Comparison of ENCODE assay signal across 8 cellular contexts in the genomic region with DNA sequence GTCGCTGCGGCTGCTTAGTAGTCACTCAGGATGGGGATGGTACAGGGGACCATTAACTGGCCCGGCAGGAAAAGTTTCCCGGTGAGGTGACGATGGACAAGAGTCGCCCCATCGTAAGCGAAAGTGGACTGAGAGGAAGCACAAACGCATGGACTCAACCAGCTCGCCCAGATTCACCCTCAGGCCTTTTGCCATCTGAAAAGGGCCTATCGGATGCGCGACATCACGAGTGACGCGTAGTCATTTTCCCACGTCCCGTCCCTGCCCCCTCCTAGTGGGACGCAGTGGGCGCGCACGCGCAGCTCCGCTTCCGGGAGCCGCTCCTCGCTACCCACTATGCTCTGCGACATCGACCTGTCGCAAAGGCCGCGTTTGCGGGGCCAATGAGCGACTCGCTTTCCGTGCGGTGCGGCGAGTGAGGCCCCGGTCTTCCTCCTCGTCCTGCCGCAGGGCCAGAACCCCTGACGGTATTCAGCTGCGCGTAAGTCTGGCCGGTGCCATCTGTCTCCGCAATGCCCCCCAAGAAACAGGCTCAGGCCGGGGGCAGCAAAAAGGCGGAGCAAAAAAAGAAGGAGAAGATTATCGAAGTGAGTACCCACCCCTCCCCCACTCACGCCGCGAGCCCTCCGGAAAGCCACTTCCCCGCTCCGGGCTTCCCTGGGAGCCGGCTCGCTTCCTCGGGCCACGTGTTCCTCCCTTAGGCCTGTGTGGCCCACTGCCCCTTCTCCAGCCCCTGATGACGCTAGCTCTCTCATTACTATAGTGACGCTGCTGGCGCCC. TPM values are rescaled to one million over a fixed set of nuclear protein-coding genes. Genes with fewer than 3 reads are reported as not detected.
DNase-seq lines count a peak whose midpoint lies in the region; ATAC-seq and TF ChIP-seq lines count a peak whose summit lies in the region.

TSS of gene ZC3H15 (plus strand) at position 390 of the 780 bp plus-strand sequence. CDS start at position 513, 123 bp downstream.

- H3K27me3 ChIP-seq in H7 (ENCODE audit: control insufficient read depth, insufficient read depth, low read length): no peaks in the 10 kb centered on the region

- peaks cover 5% of the 10 kb centered on the region for H3K36me3 Mint-ChIP-seq in nephron progenitor cell (ENCODE audit: low read depth)

- DNase-seq in ELR (ENCODE audit: low read depth) (peak; percentile 99), H7 (peak; percentile 91), M059J (ENCODE audit: low read depth) (peak; percentile 97), SIG-M5 (lab: John Stamatoyannopoulos, UW) (peak; percentile 77), activated gamma-delta T cell (lab: John Stamatoyannopoulos, UW) (peak; percentile 96), fibroblast of the aortic adventitia (ENCODE audit: low read depth) (peak; percentile 98), nephron progenitor cell (peak; percentile 92)
- peak; percentile 93 to 96 for DNase-seq in stimulated activated naive CD8-positive, alpha-beta T cell treated with anti-CD3 and anti-CD28 coated beads, Interleukin-15, amount 100 ng/mL, for 72 hours

- H3K36me3 ChIP-seq in H7 (replicated peaks; ENCODE audit: control insufficient read depth, insufficient read depth, low read length): no peaks in the 10 kb centered on the region

- no peaks in the 10 kb centered on the region for H3K27me3 Mint-ChIP-seq in nephron progenitor cell (ENCODE audit: low read depth, poor library complexity)
- H3K27me3 Mint-ChIP-seq in stimulated activated naive CD8-positive, alpha-beta T cell treated with anti-CD3 and anti-CD28 coated beads, Interleukin-15, amount 100 ng/mL, for 72 hours: no peaks in the 10 kb centered on the region

- ATAC-seq in stimulated activated naive CD8-positive, alpha-beta T cell treated with anti-CD3 and anti-CD28 coated beads, Interleukin-15, amount 100 ng/mL, for 72 hours: peak; percentile 94

- H3K9me3 Mint-ChIP-seq in nephron progenitor cell: no peaks in the 10 kb centered on the region
- no peaks in the 10 kb centered on the region for H3K9me3 Mint-ChIP-seq in stimulated activated naive CD8-positive, alpha-beta T cell treated with anti-CD3 and anti-CD28 coated beads, Interleukin-15, amount 100 ng/mL, for 72 hours

- TF ChIP-seq CTCF in fibroblast of the aortic adventitia (IDR thresholded peaks at IDR 0.05; ENCODE audit: insufficient read depth, low read length) (no peak), nephron progenitor cell (IDR thresholded peaks at IDR 0.05) (no peak)

- peaks cover 57% of the 10 kb centered on the region for H3K4me1 Mint-ChIP-seq in nephron progenitor cell
- H3K4me1 Mint-ChIP-seq in stimulated activated naive CD8-positive, alpha-beta T cell treated with anti-CD3 and anti-CD28 coated beads, Interleukin-15, amount 100 ng/mL, for 72 hours: peaks cover 57% of the 10 kb centered on the region

- H3K4me3 Mint-ChIP-seq in nephron progenitor cell: peak within 1 kb of the TSS; percentile 98
- H3K4me3 Mint-ChIP-seq in stimulated activated naive CD8-positive, alpha-beta T cell treated with anti-CD3 and anti-CD28 coated beads, Interleukin-15, amount 100 ng/mL, for 72 hours: peak within 1 kb of the TSS; percentile 93 to 95

- H3K4me3 ChIP-seq in H7 (ENCODE audit: insufficient read depth, low read depth, low read length) (peak within 1 kb of the TSS; percentile 92), fibroblast of the aortic adventitia (ENCODE audit: low read depth, low read length) (peak within 1 kb of the TSS; percentile 88)

- peak within 1 kb of the TSS; percentile 100 for H3K27ac Mint-ChIP-seq in nephron progenitor cell
- H3K27ac Mint-ChIP-seq in stimulated activated naive CD8-positive, alpha-beta T cell treated with anti-CD3 and anti-CD28 coated beads, Interleukin-15, amount 100 ng/mL, for 72 hours: peak within 1 kb of the TSS; percentile 98 to 100

RNA-seq across cellular contexts. Expression of gene ZC3H15, which starts in this region (rescaled TPM):
- 52.2 and 56.5 TPM in 2 replicates for total RNA-seq in H7 (2014; rRNA removed; shearing (Covaris generic))
- total RNA-seq in M059J (2014; rRNA removed; shearing (Covaris generic)): 60.2 and 69.7 TPM in 2 replicates
- total RNA-seq in fibroblast of the aortic adventitia (ENCODE audit: low replicate concordance): 73.0 and 117 TPM in 2 replicates

Comparison
In these comparisons a context has a peak if more than half of its experiments do, and no peak if none do; other contexts are left out.
1. Peak in every context shown above with its lines: DNase-seq, ATAC-seq and H3K4me3 ChIP-seq.